In the genomic region with DNA sequence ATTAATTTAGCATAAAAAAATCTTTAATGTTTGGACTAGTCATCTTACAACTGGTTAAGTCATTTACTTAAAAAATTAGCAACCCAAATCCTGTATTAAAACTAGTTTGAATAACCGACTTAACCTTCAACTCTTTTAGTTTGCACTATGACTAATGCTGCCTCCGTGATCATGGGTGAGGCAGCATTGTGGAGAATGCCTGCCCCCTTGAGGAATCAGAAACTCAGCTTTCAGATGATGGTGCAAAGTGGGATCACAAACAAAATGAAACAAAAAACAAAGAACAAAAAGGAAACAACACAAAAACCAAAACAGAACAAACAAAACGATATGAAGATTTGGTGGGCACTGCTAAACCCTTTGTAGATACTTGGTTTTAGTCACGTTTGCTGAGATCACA, we compare ENCODE assay signal across 9 cellular contexts.
DNase-seq lines count a peak whose midpoint lies in the region; ATAC-seq and FAIRE-seq lines count a peak whose summit lies in the region.
"Had no signal": no experiment of that assay in that cellular context is flagged by ENCODE, and none has a peak within 500 bp of the region (broad histone marks: within the 10 kb centered on the region; RNA-seq: fewer than 3 reads in every experiment).

No MANE protein-coding gene starts in this region.

- peaks cover 0 to 2% of the 10 kb centered on the region in 2 donors for H3K27me3 Mint-ChIP-seq in natural killer cell treated with Interleukin-12 subunit alpha and Interleukin-12 subunit beta and Interleukin-15 and Interleukin-18, amount 100 ng/mL, for 72 hours
- H3K27me3 Mint-ChIP-seq: stimulated activated naive CD8-positive, alpha-beta T cell treated with anti-CD3 and anti-CD28 coated beads, Interleukin-15, Interleukin-2, amounts not matched to agents 100 ng/mL and 50 ng/mL, for 24 hours had no signal

- ATAC-seq in GM21526 (IDR thresholded peaks at IDR 0.05; ENCODE audit: low FRiP score, unreplicated experiment) (no peak), GM18873 (IDR thresholded peaks at IDR 0.05; ENCODE audit: low FRiP score, unreplicated experiment) (no peak), GM21360 (IDR thresholded peaks at IDR 0.05; ENCODE audit: unreplicated experiment) (no peak)
- no peak for ATAC-seq in natural killer cell treated with Interleukin-12 subunit alpha and Interleukin-12 subunit beta and Interleukin-15 and Interleukin-18, amount 100 ng/mL, for 72 hours

- peak; percentile 55 for DNase-seq in COLO829 (ENCODE audit: low spot score)
- DNase-seq in HTR-8/SVneo (ENCODE audit: insufficient read length, low spot score), result peak; percentile 39
- DNase-seq in T47D (ENCODE audit: low read depth in 1 of 2, low spot score in 1 of 2), result peak; percentile 43 to 73
- peak; percentile 24 for DNase-seq in left kidney (ENCODE audit: low read depth, low spot score)
- no peak for DNase-seq in natural killer cell treated with Interleukin-12 subunit alpha and Interleukin-12 subunit beta and Interleukin-15 and Interleukin-18, amount 100 ng/mL, for 72 hours (ENCODE audit: low spot score)

- H3K9me3 Mint-ChIP-seq in natural killer cell treated with Interleukin-12 subunit alpha and Interleukin-12 subunit beta and Interleukin-15 and Interleukin-18, amount 100 ng/mL, for 72 hours, result peaks cover 4% of the 10 kb centered on the region

- no peak overlapping the region for H3K27ac Mint-ChIP-seq in natural killer cell treated with Interleukin-12 subunit alpha and Interleukin-12 subunit beta and Interleukin-15 and Interleukin-18, amount 100 ng/mL, for 72 hours
- H3K27ac Mint-ChIP-seq: stimulated activated naive CD8-positive, alpha-beta T cell treated with anti-CD3 and anti-CD28 coated beads, Interleukin-15, Interleukin-2, amounts not matched to agents 100 ng/mL and 50 ng/mL, for 24 hours had no signal

- FAIRE-seq in HTR-8/SVneo (lab: Jason Lieb, UNC), result peak; percentile 54

- in situ Hi-C loops in T47D (cut with HindIII; ENCODE audit: low pct_unique_long_range_greater_than_20kb, low sequenced_read_pairs), result no loop called here

- no peak overlapping the region for H3K4me3 Mint-ChIP-seq in natural killer cell treated with Interleukin-12 subunit alpha and Interleukin-12 subunit beta and Interleukin-15 and Interleukin-18, amount 100 ng/mL, for 72 hours
- H3K4me3 Mint-ChIP-seq: stimulated activated naive CD8-positive, alpha-beta T cell treated with anti-CD3 and anti-CD28 coated beads, Interleukin-15, Interleukin-2, amounts not matched to agents 100 ng/mL and 50 ng/mL, for 24 hours had no signal

- no peaks in the 10 kb centered on the region for H3K4me1 Mint-ChIP-seq in natural killer cell treated with Interleukin-12 subunit alpha and Interleukin-12 subunit beta and Interleukin-15 and Interleukin-18, amount 100 ng/mL, for 72 hours (ENCODE audit: low read depth in 2 of 2)

- no peaks in the 10 kb centered on the region for H3K36me3 Mint-ChIP-seq in natural killer cell treated with Interleukin-12 subunit alpha and Interleukin-12 subunit beta and Interleukin-15 and Interleukin-18, amount 100 ng/mL, for 72 hours
